In genomic region chr10:50510517-50511473, GRCh38 we compare ENCODE assay signal across 12 cellular contexts.
DNase-seq lines count a peak whose midpoint lies in the region; ATAC-seq, FAIRE-seq and TF ChIP-seq lines count a peak whose summit lies in the region.
"Had no signal": no experiment of that assay in that cellular context is flagged by ENCODE, and none has a peak within 500 bp of the region (broad histone marks: within the 10 kb centered on the region; RNA-seq: fewer than 3 reads in every experiment).

No MANE protein-coding gene starts in this region.

- H3K27me3 ChIP-seq in liver (ENCODE audit: control insufficient read depth in 4 of 4, insufficient read depth in 4 of 4, low read length in 3 of 4), result no peaks in the 10 kb centered on the region
- no peaks in the 10 kb centered on the region for H3K27me3 ChIP-seq in brain microvascular endothelial cell (replicated peaks)

- peaks cover 4% of the 10 kb centered on the region for H3K27me3 Mint-ChIP-seq in activated T-helper 2 cell treated with anti-CD3 and anti-CD28 coated beads, Interferon-gamma antibody, Interleukin-2, Interleukin-4, amounts not matched to agents 10 μg/mL and 5 μg/mL and 100 μg/mL, durations not matched to agents 14 hours and 24 hours and 36 hours (ENCODE audit: low read depth)
- H3K27me3 Mint-ChIP-seq in immature natural killer cell (ENCODE audit: low read depth in 3 of 3), result peaks cover 0 to 4% (median 0%) of the 10 kb centered on the region in 3 donors
- H3K27me3 Mint-ChIP-seq: brain, type B pancreatic cell had no signal

- no peak overlapping the region for H3K4me3 Mint-ChIP-seq in activated T-helper 2 cell treated with anti-CD3 and anti-CD28 coated beads, Interferon-gamma antibody, Interleukin-2, Interleukin-4, amounts not matched to agents 10 μg/mL and 5 μg/mL and 100 μg/mL, durations not matched to agents 14 hours and 24 hours and 36 hours (ENCODE audit: low read depth)
- H3K4me3 Mint-ChIP-seq in immature natural killer cell, result peak overlapping the region in 1 of 5 donors; percentile 12
- H3K4me3 Mint-ChIP-seq: brain, type B pancreatic cell had no signal

- H3K27ac ChIP-seq in A549 (peak overlapping the region in 1 of 2 experiments; percentile 43; a peak in 1 of 6 replicates), liver (ENCODE audit: low read depth in 1 of 2, low read length in 2 of 2) (peak overlapping the region; percentile 11 to 21), brain microvascular endothelial cell (no peak overlapping the region)

- no peak overlapping the region for H3K9ac ChIP-seq in liver (ENCODE audit: low read depth in 1 of 2, low read length in 2 of 2)

- no peak overlapping the region for H3K4me3 ChIP-seq in A549
- no peak overlapping the region for H3K4me3 ChIP-seq in liver (ENCODE audit: low read depth in 1 of 3, low read length in 3 of 3)
- no peak overlapping the region for H3K4me3 ChIP-seq in brain microvascular endothelial cell (ENCODE audit: low read depth, low read length)

- 78% methylated on average over 3 of the region's 3 CpGs for WGBS in A549 (ENCODE audit: missing lambda C conversion rate)
- 73% methylated on average over 3 of the region's 3 CpGs for WGBS in liver

- H3K27ac Mint-ChIP-seq in activated T-helper 2 cell treated with anti-CD3 and anti-CD28 coated beads, Interferon-gamma antibody, Interleukin-2, Interleukin-4, amounts not matched to agents 10 μg/mL and 5 μg/mL and 100 μg/mL, durations not matched to agents 14 hours and 24 hours and 36 hours, result peak overlapping the region; percentile 18
- peak overlapping the region in 3 of 6 donors; percentile 21 to 58 (median 44) for H3K27ac Mint-ChIP-seq in immature natural killer cell
- H3K27ac Mint-ChIP-seq: type B pancreatic cell had no signal

- DNase-seq in A549 (ENCODE audit: low read depth in 1 of 2, low spot score in 1 of 2) (no peak), GM12892 (ENCODE audit: insufficient read length) (no peak), brain microvascular endothelial cell (no peak), GM19238 (ENCODE audit: insufficient read length, low spot score) (no peak), T-helper 1 cell (no peak), immature natural killer cell (no peak)
- DNase-seq in activated T-helper 2 cell treated with anti-CD3 and anti-CD28 coated beads, Interferon-gamma antibody, Interleukin-2, Interleukin-4, amounts not matched to agents 10 μg/mL and 5 μg/mL and 100 μg/mL, durations not matched to agents 14 hours and 24 hours and 36 hours (ENCODE audit: low spot score), result no peak
- DNase-seq: SW 1271 had no signal

- no peak for FAIRE-seq in A549 (lab: Jason Lieb, UNC)
- FAIRE-seq in GM12892 (lab: Jason Lieb, UNC), result peak; percentile 46
- FAIRE-seq: islet of Langerhans had no signal

- intact Hi-C loops in activated T-helper 2 cell treated with anti-CD3 and anti-CD28 coated beads, Interferon-gamma antibody, Interleukin-2, Interleukin-4, amounts not matched to agents 10 μg/mL and 5 μg/mL and 100 μg/mL, durations not matched to agents 14 hours and 24 hours and 36 hours (cut with micrococcal nuclease), result loop anchor here (1.0 to 5.0 kb wide), 4 partner anchors 8 to 1333 kb away; no protein-coding TSS in a partner anchor

- TF ChIP-seq RAD21 in A549 (conservative IDR thresholded peaks at IDR 0.05 in 1 of 2, IDR thresholded peaks at IDR 0.05 in 1 of 2) (no peak), liver (IDR thresholded peaks at IDR 0.05) (no peak)

- H3K4me1 Mint-ChIP-seq in activated T-helper 2 cell treated with anti-CD3 and anti-CD28 coated beads, Interferon-gamma antibody, Interleukin-2, Interleukin-4, amounts not matched to agents 10 μg/mL and 5 μg/mL and 100 μg/mL, durations not matched to agents 14 hours and 24 hours and 36 hours (ENCODE audit: low read depth), result peaks cover 78% of the 10 kb centered on the region
- H3K4me1 Mint-ChIP-seq in immature natural killer cell, result peaks cover 33 to 47% of the 10 kb centered on the region in 2 donors

- H3K9me3 ChIP-seq in A549, result no peaks in the 10 kb centered on the region
- no peaks in the 10 kb centered on the region for H3K9me3 ChIP-seq in liver (ENCODE audit: control insufficient read depth in 4 of 4, low read length in 3 of 4)

- peaks cover 30% of the 10 kb centered on the region for H3K4me1 ChIP-seq in A549
- peaks cover 3 to 44% (median 8%) of the 10 kb centered on the region in 4 donors for H3K4me1 ChIP-seq in liver (ENCODE audit: control insufficient read depth in 4 of 4, insufficient read depth in 4 of 4, low read length in 3 of 4)

- H3K4me2 ChIP-seq in A549, result peak overlapping the region; percentile 52; the same call in 2 of the 3 replicates

- in situ Hi-C loops in brain microvascular endothelial cell (cut with HindIII; ENCODE audit: low pct_ligation_motif_present, low sequenced_read_pairs), result no loop called here

- H3K36me3 ChIP-seq in liver (ENCODE audit: control insufficient read depth in 4 of 4, insufficient read depth in 3 of 4, low read depth in 1 of 4, low read length in 3 of 4), result no peaks in the 10 kb centered on the region
- no peaks in the 10 kb centered on the region for H3K36me3 ChIP-seq in brain microvascular endothelial cell (replicated peaks)

- POLR2A ChIA-PET in A549 (lab: Yijun Ruan, JAX), result no interaction called here

- H3K9me3 Mint-ChIP-seq in activated T-helper 2 cell treated with anti-CD3 and anti-CD28 coated beads, Interferon-gamma antibody, Interleukin-2, Interleukin-4, amounts not matched to agents 10 μg/mL and 5 μg/mL and 100 μg/mL, durations not matched to agents 14 hours and 24 hours and 36 hours, result no peaks in the 10 kb centered on the region
- H3K9me3 Mint-ChIP-seq in immature natural killer cell, result no peaks in the 10 kb centered on the region
- H3K9me3 Mint-ChIP-seq: brain, type B pancreatic cell had no signal

- TF ChIP-seq POLR2A in A549 (IDR thresholded peaks at IDR 0.05; ENCODE audit: low read length), result no peak
- TF ChIP-seq POLR2A in GM12892 (IDR thresholded peaks at IDR 0.05; ENCODE audit: low read depth, low read length), result no peak

- ATAC-seq in A549, result peak; percentile 20 to 26; a peak in 2 of 6 replicates

- no peak for TF ChIP-seq EP300 in A549 (IDR thresholded peaks at IDR 0.05)

- no peak for TF ChIP-seq CTCF in A549 (IDR thresholded peaks at IDR 0.05)
- no peak for TF ChIP-seq CTCF in liver (IDR thresholded peaks at IDR 0.05; ENCODE audit: low read depth, low read length, missing input control)
- no peak for TF ChIP-seq CTCF in brain microvascular endothelial cell (IDR thresholded peaks at IDR 0.05; ENCODE audit: low read depth, low read length, missing control alignments)

- CTCF ChIA-PET in A549 (lab: Yijun Ruan, JAX), result no interaction called here

- peaks cover 3% of the 10 kb centered on the region for H3K36me3 Mint-ChIP-seq in activated T-helper 2 cell treated with anti-CD3 and anti-CD28 coated beads, Interferon-gamma antibody, Interleukin-2, Interleukin-4, amounts not matched to agents 10 μg/mL and 5 μg/mL and 100 μg/mL, durations not matched to agents 14 hours and 24 hours and 36 hours (ENCODE audit: low read depth)
- no peaks in the 10 kb centered on the region for H3K36me3 Mint-ChIP-seq in immature natural killer cell
- H3K36me3 Mint-ChIP-seq: brain, type B pancreatic cell had no signal

TF ChIP-seq in A549, 52 proteins besides CTCF, POLR2A, EP300 and RAD21 (continues in another document):
- TF ChIP-seq ATOH8 (CRISPR knock-in tag; IDR thresholded peaks at IDR 0.05; ENCODE audit: low read depth), result no peak
- TF ChIP-seq HDAC2 (IDR thresholded peaks at IDR 0.05), result no peak
- TF ChIP-seq ZSCAN20 (CRISPR knock-in tag; IDR thresholded peaks at IDR 0.05), result no peak
- no peak for TF ChIP-seq PHF8 (IDR thresholded peaks at IDR 0.05; ENCODE audit: borderline replicate concordance, low read depth)
- TF ChIP-seq CBX8 (IDR thresholded peaks at IDR 0.05), result no peak
- no peak for TF ChIP-seq CBX2 (IDR thresholded peaks at IDR 0.05; ENCODE audit: borderline replicate concordance, low read depth)
- TF ChIP-seq MAZ (IDR thresholded peaks at IDR 0.05; ENCODE audit: borderline replicate concordance, low read depth, low read length), result no peak
- no peak for TF ChIP-seq ESRRA (IDR thresholded peaks at IDR 0.05; ENCODE audit: borderline replicate concordance, low read length)
- TF ChIP-seq MAFK (IDR thresholded peaks at IDR 0.05; ENCODE audit: partially characterized antibody), result no peak
- TF ChIP-seq EHMT2 (IDR thresholded peaks at IDR 0.05; ENCODE audit: low read depth), result no peak
- no peak for TF ChIP-seq POLR2AphosphoS2 (conservative IDR thresholded peaks at IDR 0.05; ENCODE audit: low read length)
- TF ChIP-seq TP53 (CRISPR knock-in tag; IDR thresholded peaks at IDR 0.05), result no peak
- no peak for TF ChIP-seq HOXB5 (CRISPR knock-in tag; IDR thresholded peaks at IDR 0.05)

TF ChIP-seq in liver, 16 proteins besides CTCF, POLR2A, EP300 and RAD21:
- TF ChIP-seq TAF1 (conservative IDR thresholded peaks at IDR 0.05) (no peak), NR2F2 (IDR thresholded peaks at IDR 0.05) (no peak), GABPA (IDR thresholded peaks at IDR 0.05 in 1 of 2, conservative IDR thresholded peaks at IDR 0.05 in 1 of 2) (no peak), YY1 (IDR thresholded peaks at IDR 0.05) (no peak), JUND (IDR thresholded peaks at IDR 0.05) (no peak), FOXA2 (IDR thresholded peaks at IDR 0.05) (no peak), ATF3 (IDR thresholded peaks at IDR 0.05) (no peak), HNF4A (conservative IDR thresholded peaks at IDR 0.05) (no peak)
- TF ChIP-seq, protein P1, sequence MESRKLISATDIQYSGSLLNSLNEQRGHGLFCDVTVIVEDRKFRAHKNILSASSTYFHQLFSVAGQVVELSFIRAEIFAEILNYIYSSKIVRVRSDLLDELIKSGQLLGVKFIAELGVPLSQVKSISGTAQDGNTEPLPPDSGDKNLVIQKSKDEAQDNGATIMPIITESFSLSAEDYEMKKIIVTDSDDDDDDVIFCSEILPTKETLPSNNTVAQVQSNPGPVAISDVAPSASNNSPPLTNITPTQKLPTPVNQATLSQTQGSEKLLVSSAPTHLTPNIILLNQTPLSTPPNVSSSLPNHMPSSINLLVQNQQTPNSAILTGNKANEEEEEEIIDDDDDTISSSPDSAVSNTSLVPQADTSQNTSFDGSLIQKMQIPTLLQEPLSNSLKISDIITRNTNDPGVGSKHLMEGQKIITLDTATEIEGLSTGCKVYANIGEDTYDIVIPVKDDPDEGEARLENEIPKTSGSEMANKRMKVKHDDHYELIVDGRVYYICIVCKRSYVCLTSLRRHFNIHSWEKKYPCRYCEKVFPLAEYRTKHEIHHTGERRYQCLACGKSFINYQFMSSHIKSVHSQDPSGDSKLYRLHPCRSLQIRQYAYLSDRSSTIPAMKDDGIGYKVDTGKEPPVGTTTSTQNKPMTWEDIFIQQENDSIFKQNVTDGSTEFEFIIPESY (IDR thresholded peaks at IDR 0.05), result no peak
- TF ChIP-seq, protein P2, sequence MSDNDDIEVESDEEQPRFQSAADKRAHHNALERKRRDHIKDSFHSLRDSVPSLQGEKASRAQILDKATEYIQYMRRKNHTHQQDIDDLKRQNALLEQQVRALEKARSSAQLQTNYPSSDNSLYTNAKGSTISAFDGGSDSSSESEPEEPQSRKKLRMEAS (IDR thresholded peaks at IDR 0.05), result no peak
